ENCODE assay signal across 1 cellular context in the genomic region with DNA sequence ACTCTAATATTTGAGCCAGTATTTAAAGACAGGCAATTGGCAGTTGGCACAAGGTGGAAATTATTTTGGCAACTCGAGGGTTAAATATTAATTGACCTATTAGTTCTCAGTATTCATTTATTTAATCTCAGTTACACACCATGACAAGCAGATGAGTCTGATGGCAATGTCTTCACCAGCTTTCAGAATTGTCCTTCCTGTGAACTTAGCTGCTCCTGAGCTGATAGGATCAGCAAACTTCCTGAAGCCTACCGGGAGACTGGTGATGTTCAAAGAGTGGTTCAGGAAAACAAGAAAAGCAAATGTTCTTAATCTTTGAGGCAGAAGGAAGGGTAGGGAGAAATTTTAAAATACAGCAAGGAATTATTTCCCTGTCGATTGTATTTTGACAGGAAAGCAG.
TF ChIP-seq lines count a peak whose summit lies in the region.

No MANE protein-coding gene starts in this region.

TF ChIP-seq in HepG2, 621 proteins besides CTCF, POLR2A, EP300 and RAD21 (continued from another document):
- TF ChIP-seq NR2F6 (IDR thresholded peaks at IDR 0.05) (no peak), NR2F6 (CRISPR knock-in tag; IDR thresholded peaks at IDR 0.05) (peak; percentile 41; the same call in 1 of the 2 replicates), MEIS2 (CRISPR knock-in tag; IDR thresholded peaks at IDR 0.05) (no peak), NR2F1 (CRISPR knock-in tag; IDR thresholded peaks at IDR 0.05) (no peak), STAG1 (CRISPR knock-in tag; IDR thresholded peaks at IDR 0.05) (no peak)
- TF ChIP-seq, protein P1, sequence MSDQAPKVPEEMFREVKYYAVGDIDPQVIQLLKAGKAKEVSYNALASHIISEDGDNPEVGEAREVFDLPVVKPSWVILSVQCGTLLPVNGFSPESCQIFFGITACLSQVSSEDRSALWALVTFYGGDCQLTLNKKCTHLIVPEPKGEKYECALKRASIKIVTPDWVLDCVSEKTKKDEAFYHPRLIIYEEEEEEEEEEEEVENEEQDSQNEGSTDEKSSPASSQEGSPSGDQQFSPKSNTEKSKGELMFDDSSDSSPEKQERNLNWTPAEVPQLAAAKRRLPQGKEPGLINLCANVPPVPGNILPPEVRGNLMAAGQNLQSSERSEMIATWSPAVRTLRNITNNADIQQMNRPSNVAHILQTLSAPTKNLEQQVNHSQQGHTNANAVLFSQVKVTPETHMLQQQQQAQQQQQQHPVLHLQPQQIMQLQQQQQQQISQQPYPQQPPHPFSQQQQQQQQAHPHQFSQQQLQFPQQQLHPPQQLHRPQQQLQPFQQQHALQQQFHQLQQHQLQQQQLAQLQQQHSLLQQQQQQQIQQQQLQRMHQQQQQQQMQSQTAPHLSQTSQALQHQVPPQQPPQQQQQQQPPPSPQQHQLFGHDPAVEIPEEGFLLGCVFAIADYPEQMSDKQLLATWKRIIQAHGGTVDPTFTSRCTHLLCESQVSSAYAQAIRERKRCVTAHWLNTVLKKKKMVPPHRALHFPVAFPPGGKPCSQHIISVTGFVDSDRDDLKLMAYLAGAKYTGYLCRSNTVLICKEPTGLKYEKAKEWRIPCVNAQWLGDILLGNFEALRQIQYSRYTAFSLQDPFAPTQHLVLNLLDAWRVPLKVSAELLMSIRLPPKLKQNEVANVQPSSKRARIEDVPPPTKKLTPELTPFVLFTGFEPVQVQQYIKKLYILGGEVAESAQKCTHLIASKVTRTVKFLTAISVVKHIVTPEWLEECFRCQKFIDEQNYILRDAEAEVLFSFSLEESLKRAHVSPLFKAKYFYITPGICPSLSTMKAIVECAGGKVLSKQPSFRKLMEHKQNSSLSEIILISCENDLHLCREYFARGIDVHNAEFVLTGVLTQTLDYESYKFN (CRISPR knock-in tag; conservative IDR thresholded peaks at IDR 0.05) = peak; percentile 61
- TF ChIP-seq, protein P2, sequence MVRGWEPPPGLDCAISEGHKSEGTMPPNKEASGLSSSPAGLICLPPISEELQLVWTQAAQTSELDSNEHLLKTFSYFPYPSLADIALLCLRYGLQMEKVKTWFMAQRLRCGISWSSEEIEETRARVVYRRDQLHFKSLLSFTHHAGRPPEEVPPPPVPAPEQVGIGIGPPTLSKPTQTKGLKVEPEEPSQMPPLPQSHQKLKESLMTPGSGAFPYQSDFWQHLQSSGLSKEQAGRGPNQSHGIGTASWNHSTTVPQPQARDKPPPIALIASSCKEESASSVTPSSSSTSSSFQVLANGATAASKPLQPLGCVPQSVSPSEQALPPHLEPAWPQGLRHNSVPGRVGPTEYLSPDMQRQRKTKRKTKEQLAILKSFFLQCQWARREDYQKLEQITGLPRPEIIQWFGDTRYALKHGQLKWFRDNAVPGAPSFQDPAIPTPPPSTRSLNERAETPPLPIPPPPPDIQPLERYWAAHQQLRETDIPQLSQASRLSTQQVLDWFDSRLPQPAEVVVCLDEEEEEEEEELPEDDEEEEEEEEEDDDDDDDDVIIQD (CRISPR knock-in tag; IDR thresholded peaks at IDR 0.05; ENCODE audit: low read depth) = peak; percentile 80; the same call in 1 of the 2 replicates
TF ChIP-seq in HepG2: peak in this region for 33.
